In genomic region chr6:138882369-138883017, GRCh38 we compare ENCODE assay signal across 10 cellular contexts.
DNase-seq lines count a peak whose midpoint lies in the region; ATAC-seq and TF ChIP-seq lines count a peak whose summit lies in the region.
"Had no signal": no experiment of that assay in that cellular context is flagged by ENCODE, and none has a peak within 500 bp of the region (broad histone marks: within the 10 kb centered on the region; RNA-seq: fewer than 3 reads in every experiment).

No MANE protein-coding gene starts in this region.

- no peak for TF ChIP-seq CTCF in activated CD8-positive, alpha-beta T cell treated with anti-CD3 and anti-CD28 coated beads for 36 hours (IDR thresholded peaks at IDR 0.05)

- CTCF ChIA-PET in activated CD8-positive, alpha-beta T cell treated with anti-CD3 and anti-CD28 coated beads for 36 hours (lab: Charles Lee), result interaction anchor here (1.5 to 1.8 kb wide), 2 partner anchors 12 to 67 kb away, joined by 5 to 6 read pairs; no protein-coding TSS in a partner anchor

- no peaks in the 10 kb centered on the region for H3K27me3 Mint-ChIP-seq in activated CD8-positive, alpha-beta T cell treated with anti-CD3 and anti-CD28 coated beads for 36 hours

- no peaks in the 10 kb centered on the region for H3K4me1 Mint-ChIP-seq in activated CD8-positive, alpha-beta T cell treated with anti-CD3 and anti-CD28 coated beads for 36 hours (ENCODE audit: low read depth)
- H3K4me1 Mint-ChIP-seq: nephron had no signal

- H3K27ac Mint-ChIP-seq in activated CD8-positive, alpha-beta T cell treated with anti-CD3 and anti-CD28 coated beads for 36 hours, result no peak overlapping the region
- H3K27ac Mint-ChIP-seq: nephron had no signal

- H3K4me3 Mint-ChIP-seq in activated CD8-positive, alpha-beta T cell treated with anti-CD3 and anti-CD28 coated beads for 36 hours, result no peak overlapping the region
- H3K4me3 Mint-ChIP-seq: nephron had no signal

- POLR2A ChIA-PET in activated CD8-positive, alpha-beta T cell treated with anti-CD3 and anti-CD28 coated beads for 36 hours (lab: Charles Lee), result no interaction called here

- intact Hi-C loops in activated CD8-positive, alpha-beta T cell treated with anti-CD3 and anti-CD28 coated beads for 36 hours (cut with micrococcal nuclease), result no loop called here

- no peak for DNase-seq in CD1c-positive myeloid dendritic cell (ENCODE audit: extremely low spot score)
- DNase-seq in activated CD8-positive, alpha-beta T cell treated with anti-CD3 and anti-CD28 coated beads for 36 hours, result no peak
- no peak for DNase-seq in T1000 (lab: John Stamatoyannopoulos, UW)
- DNase-seq: erythroblast, NCI-H510A had no signal

- no peaks in the 10 kb centered on the region for H3K9me3 Mint-ChIP-seq in activated CD8-positive, alpha-beta T cell treated with anti-CD3 and anti-CD28 coated beads for 36 hours
- H3K9me3 Mint-ChIP-seq: nephron had no signal

- peak; percentile 61 for ATAC-seq in GM18517 (IDR thresholded peaks at IDR 0.05; ENCODE audit: unreplicated experiment)
- peak; percentile 70 for ATAC-seq in GM19397 (IDR thresholded peaks at IDR 0.05; ENCODE audit: unreplicated experiment)
- ATAC-seq in HG02852 (IDR thresholded peaks at IDR 0.05; ENCODE audit: unreplicated experiment), result peak; percentile 84
- ATAC-seq in HG03558 (IDR thresholded peaks at IDR 0.05; ENCODE audit: extremely low read depth, unreplicated experiment), result peak; percentile 47
- ATAC-seq in activated CD8-positive, alpha-beta T cell treated with anti-CD3 and anti-CD28 coated beads for 36 hours, result no peak

- no peaks in the 10 kb centered on the region for H3K36me3 Mint-ChIP-seq in activated CD8-positive, alpha-beta T cell treated with anti-CD3 and anti-CD28 coated beads for 36 hours (ENCODE audit: low read depth)
